Comparison of ENCODE assay signal across 17 cellular contexts in the genomic region with DNA sequence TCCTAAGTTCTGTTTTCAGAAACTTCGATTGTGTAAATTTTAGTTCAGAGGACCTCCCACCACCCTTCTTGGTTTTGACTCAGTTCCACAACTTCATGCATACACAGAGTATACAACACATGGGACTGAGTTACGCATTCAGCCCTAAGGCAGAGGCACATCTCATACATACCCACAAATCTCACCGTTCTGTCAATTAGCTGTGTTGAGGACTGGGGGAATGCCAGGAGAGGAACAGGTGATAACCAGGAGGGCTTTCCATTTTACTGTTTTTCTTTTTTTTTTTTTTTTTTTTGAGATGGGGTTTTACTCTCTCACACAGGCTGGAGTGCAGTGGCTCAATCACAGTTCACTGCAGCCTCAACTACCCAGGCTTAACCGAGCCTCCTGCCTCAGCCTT.
DNase-seq lines count a peak whose midpoint lies in the region; ATAC-seq and TF ChIP-seq lines count a peak whose summit lies in the region.
"Had no signal": no experiment of that assay in that cellular context is flagged by ENCODE, and none has a peak within 500 bp of the region (broad histone marks: within the 10 kb centered on the region; RNA-seq: fewer than 3 reads in every experiment).

No MANE protein-coding gene starts in this region.

- H3K27ac Mint-ChIP-seq in stimulated activated naive CD8-positive, alpha-beta T cell treated with anti-CD3 and anti-CD28 coated beads, Interleukin-15, amount 100 ng/mL, for 72 hours: peak overlapping the region in 1 of 2 donors; percentile 49
- H3K27ac Mint-ChIP-seq in activated T-helper 1 cell treated with anti-CD3 and anti-CD28 coated beads, Interleukin-12 subunit alpha, Interleukin-12 subunit beta, Interleukin-2, Interleukin-4 antibody, amounts not matched to agents 30 ng/mL and 10 ng/mL and 1 ng/mL, durations not matched to agents 14 hours and 24 hours and 36 hours: peak overlapping the region; percentile 16
- H3K27ac Mint-ChIP-seq in nephron: peak overlapping the region; percentile 43 to 98 (median 95)
- no peak overlapping the region for H3K27ac Mint-ChIP-seq in stimulated activated effector memory CD8-positive, alpha-beta T cell treated with anti-CD3 and anti-CD28 coated beads, Interleukin-12 subunit alpha, Interleukin-12 subunit beta, amount 100 ng/mL, for 72 hours
- no peak overlapping the region for H3K27ac Mint-ChIP-seq in T-cell

- H3K4me3 Mint-ChIP-seq in stimulated activated naive CD8-positive, alpha-beta T cell treated with anti-CD3 and anti-CD28 coated beads, Interleukin-15, amount 100 ng/mL, for 72 hours: peak overlapping the region in 1 of 2 donors; percentile 40
- no peak overlapping the region for H3K4me3 Mint-ChIP-seq in activated T-helper 1 cell treated with anti-CD3 and anti-CD28 coated beads, Interleukin-12 subunit alpha, Interleukin-12 subunit beta, Interleukin-2, Interleukin-4 antibody, amounts not matched to agents 30 ng/mL and 10 ng/mL and 1 ng/mL, durations not matched to agents 14 hours and 24 hours and 36 hours
- H3K4me3 Mint-ChIP-seq in nephron: no peak overlapping the region
- no peak overlapping the region for H3K4me3 Mint-ChIP-seq in stimulated activated effector memory CD8-positive, alpha-beta T cell treated with anti-CD3 and anti-CD28 coated beads, Interleukin-12 subunit alpha, Interleukin-12 subunit beta, amount 100 ng/mL, for 72 hours
- no peak overlapping the region for H3K4me3 Mint-ChIP-seq in T-cell
- H3K4me3 Mint-ChIP-seq: CD4-positive, CD25-positive, alpha-beta regulatory T cell had no signal

- POLR2A ChIA-PET in T-cell (lab: Charles Lee): no interaction called here

- peaks cover 46% of the 10 kb centered on the region for H3K4me1 Mint-ChIP-seq in stimulated activated naive CD8-positive, alpha-beta T cell treated with anti-CD3 and anti-CD28 coated beads, Interleukin-15, amount 100 ng/mL, for 72 hours
- peaks cover 82% of the 10 kb centered on the region for H3K4me1 Mint-ChIP-seq in activated T-helper 1 cell treated with anti-CD3 and anti-CD28 coated beads, Interleukin-12 subunit alpha, Interleukin-12 subunit beta, Interleukin-2, Interleukin-4 antibody, amounts not matched to agents 30 ng/mL and 10 ng/mL and 1 ng/mL, durations not matched to agents 14 hours and 24 hours and 36 hours (ENCODE audit: low read depth)
- H3K4me1 Mint-ChIP-seq in nephron (peaks cover 40% of the 10 kb centered on the region), T-cell (peaks cover 15 to 22% (median 20%) of the 10 kb centered on the region in 3 donors)
- peaks cover 40% of the 10 kb centered on the region for H3K4me1 Mint-ChIP-seq in stimulated activated effector memory CD8-positive, alpha-beta T cell treated with anti-CD3 and anti-CD28 coated beads, Interleukin-12 subunit alpha, Interleukin-12 subunit beta, amount 100 ng/mL, for 72 hours

- no peak for DNase-seq in stimulated activated naive CD8-positive, alpha-beta T cell treated with anti-CD3 and anti-CD28 coated beads, Interleukin-15, amount 100 ng/mL, for 72 hours
- no peak for DNase-seq in stimulated activated naive CD8-positive, alpha-beta T cell treated with anti-CD3 and anti-CD28 coated beads, Interleukin-15, Interleukin-2, amounts not matched to agents 100 U/mL and 50 U/mL, for 24 hours
- no peak for DNase-seq in activated T-helper 1 cell treated with anti-CD3 and anti-CD28 coated beads, Interleukin-12 subunit alpha, Interleukin-12 subunit beta, Interleukin-2, Interleukin-4 antibody, amounts not matched to agents 30 ng/mL and 10 ng/mL and 1 ng/mL, durations not matched to agents 14 hours and 24 hours and 36 hours (ENCODE audit: low spot score)
- DNase-seq in stimulated activated effector memory CD8-positive, alpha-beta T cell treated with anti-CD3 and anti-CD28 coated beads, Interleukin-12 subunit alpha, Interleukin-12 subunit beta, amount 100 ng/mL, for 72 hours (ENCODE audit: low spot score in 2 of 2): no peak
- DNase-seq in T-cell: no peak
- DNase-seq: CD4-positive, CD25-positive, alpha-beta regulatory T cell; KBM-7; MV-4-11; NCI-H1105; NCI-H1436 treated with DMSO at 0.1 percent for 48 hours; NCI-H187 treated with DMSO at 0.1 percent for 48 hours; NCI-H2171 treated with DMSO at 0.1 percent for 48 hours; NCI-H345; NCI-H510A treated with DMSO at 0.1 percent for 48 hours; SIG-M5 had no signal

- H3K9me3 Mint-ChIP-seq in stimulated activated naive CD8-positive, alpha-beta T cell treated with anti-CD3 and anti-CD28 coated beads, Interleukin-15, amount 100 ng/mL, for 72 hours: no peaks in the 10 kb centered on the region
- no peaks in the 10 kb centered on the region for H3K9me3 Mint-ChIP-seq in activated T-helper 1 cell treated with anti-CD3 and anti-CD28 coated beads, Interleukin-12 subunit alpha, Interleukin-12 subunit beta, Interleukin-2, Interleukin-4 antibody, amounts not matched to agents 30 ng/mL and 10 ng/mL and 1 ng/mL, durations not matched to agents 14 hours and 24 hours and 36 hours
- no peaks in the 10 kb centered on the region for H3K9me3 Mint-ChIP-seq in nephron
- no peaks in the 10 kb centered on the region for H3K9me3 Mint-ChIP-seq in stimulated activated effector memory CD8-positive, alpha-beta T cell treated with anti-CD3 and anti-CD28 coated beads, Interleukin-12 subunit alpha, Interleukin-12 subunit beta, amount 100 ng/mL, for 72 hours
- no peaks in the 10 kb centered on the region for H3K9me3 Mint-ChIP-seq in T-cell
- H3K9me3 Mint-ChIP-seq: CD4-positive, CD25-positive, alpha-beta regulatory T cell had no signal

- no peak for TF ChIP-seq CTCF in nephron (IDR thresholded peaks at IDR 0.05; ENCODE audit: unreplicated experiment in 3 of 3)

- ATAC-seq in stimulated activated naive CD8-positive, alpha-beta T cell treated with anti-CD3 and anti-CD28 coated beads, Interleukin-15, amount 100 ng/mL, for 72 hours: peak; percentile 80
- no peak for ATAC-seq in stimulated activated naive CD8-positive, alpha-beta T cell treated with anti-CD3 and anti-CD28 coated beads, Interleukin-15, Interleukin-2, amounts not matched to agents 100 U/mL and 50 U/mL, for 24 hours
- ATAC-seq in stimulated activated effector memory CD8-positive, alpha-beta T cell treated with anti-CD3 and anti-CD28 coated beads, Interleukin-12 subunit alpha, Interleukin-12 subunit beta, amount 100 ng/mL, for 72 hours: no peak
- ATAC-seq in T-cell (replicated peaks in 1 of 4) (no peak), HG02588 (IDR thresholded peaks at IDR 0.05; ENCODE audit: unreplicated experiment) (no peak)

- peaks cover 29% of the 10 kb centered on the region for H3K36me3 Mint-ChIP-seq in activated T-helper 1 cell treated with anti-CD3 and anti-CD28 coated beads, Interleukin-12 subunit alpha, Interleukin-12 subunit beta, Interleukin-2, Interleukin-4 antibody, amounts not matched to agents 30 ng/mL and 10 ng/mL and 1 ng/mL, durations not matched to agents 14 hours and 24 hours and 36 hours (ENCODE audit: low read depth)
- no peaks in the 10 kb centered on the region for H3K36me3 Mint-ChIP-seq in nephron (ENCODE audit: low read depth)
- H3K36me3 Mint-ChIP-seq in stimulated activated effector memory CD8-positive, alpha-beta T cell treated with anti-CD3 and anti-CD28 coated beads, Interleukin-12 subunit alpha, Interleukin-12 subunit beta, amount 100 ng/mL, for 72 hours: no peaks in the 10 kb centered on the region
- peaks cover 15% of the 10 kb centered on the region for H3K36me3 Mint-ChIP-seq in T-cell

- intact Hi-C loops in activated T-helper 1 cell treated with anti-CD3 and anti-CD28 coated beads, Interleukin-12 subunit alpha, Interleukin-12 subunit beta, Interleukin-2, Interleukin-4 antibody, amounts not matched to agents 30 ng/mL and 10 ng/mL and 1 ng/mL, durations not matched to agents 14 hours and 24 hours and 36 hours (cut with micrococcal nuclease): no loop called here

- CTCF ChIA-PET in T-cell (lab: Charles Lee): no interaction called here

- no peaks in the 10 kb centered on the region for H3K27me3 Mint-ChIP-seq in stimulated activated naive CD8-positive, alpha-beta T cell treated with anti-CD3 and anti-CD28 coated beads, Interleukin-15, amount 100 ng/mL, for 72 hours
- H3K27me3 Mint-ChIP-seq in activated T-helper 1 cell treated with anti-CD3 and anti-CD28 coated beads, Interleukin-12 subunit alpha, Interleukin-12 subunit beta, Interleukin-2, Interleukin-4 antibody, amounts not matched to agents 30 ng/mL and 10 ng/mL and 1 ng/mL, durations not matched to agents 14 hours and 24 hours and 36 hours (ENCODE audit: insufficient read depth): no peaks in the 10 kb centered on the region
- no peaks in the 10 kb centered on the region for H3K27me3 Mint-ChIP-seq in nephron (ENCODE audit: low read depth)
- no peaks in the 10 kb centered on the region for H3K27me3 Mint-ChIP-seq in T-cell
- H3K27me3 Mint-ChIP-seq: CD4-positive, CD25-positive, alpha-beta regulatory T cell had no signal

Comparison
In these comparisons a context has a peak if more than half of its experiments do, and no peak if none do; other contexts are left out.
1. H3K27ac Mint-ChIP-seq: peak in activated T-helper 1 cell treated with anti-CD3 and anti-CD28 coated beads, Interleukin-12 subunit alpha, Interleukin-12 subunit beta, Interleukin-2, Interleukin-4 antibody, amounts not matched to agents 30 ng/mL and 10 ng/mL and 1 ng/mL, durations not matched to agents 14 hours and 24 hours and 36 hours (single experiment) and nephron (3 of 3); none in stimulated activated effector memory CD8-positive, alpha-beta T cell treated with anti-CD3 and anti-CD28 coated beads, Interleukin-12 subunit alpha, Interleukin-12 subunit beta, amount 100 ng/mL, for 72 hours (single experiment) and T-cell (0 of 2).